ENCODE assay signal across 18 cellular contexts in the genomic region with DNA sequence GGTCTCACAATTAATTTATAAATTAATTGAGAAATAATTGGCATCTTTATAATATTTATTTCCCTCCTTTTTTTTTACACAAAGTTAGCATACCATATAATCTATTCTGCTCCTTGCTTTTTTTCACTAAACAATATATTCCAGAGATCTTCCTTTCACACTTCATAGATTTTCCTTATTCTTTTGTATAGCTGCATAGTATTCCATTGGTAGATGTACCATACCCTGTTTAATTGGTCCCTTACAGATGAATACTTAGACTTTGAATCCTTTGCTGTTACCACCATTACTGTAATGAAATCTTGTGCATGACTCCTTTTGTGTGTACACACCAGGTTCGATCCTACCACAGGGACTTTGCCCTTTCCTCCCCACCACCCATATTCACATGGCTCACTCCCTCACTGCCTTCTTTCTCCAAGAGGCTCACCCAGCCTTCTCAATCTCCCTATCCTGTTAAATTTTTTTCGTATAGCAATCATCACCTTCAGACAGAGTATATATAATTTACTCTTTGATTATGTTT.
"Had no signal": no experiment of that assay in that cellular context is flagged by ENCODE, and none has a peak within 500 bp of the region (broad histone marks: within the 10 kb centered on the region; RNA-seq: fewer than 3 reads in every experiment).

No MANE protein-coding gene starts in this region.

- H3K27ac ChIP-seq: esophagus squamous epithelium, lower lobe of right lung, neutrophil, pancreas, sigmoid colon, stomach, thyroid gland, upper lobe of left lung had no signal

- H3K36me3 ChIP-seq: esophagus squamous epithelium, lower lobe of right lung, neutrophil, pancreas, sigmoid colon, stomach, thyroid gland, upper lobe of left lung had no signal

- H3K27me3 Mint-ChIP-seq: effector memory CD8-positive, alpha-beta T cell had no signal

- H3K27ac Mint-ChIP-seq: effector memory CD8-positive, alpha-beta T cell; natural killer cell; stimulated activated effector memory CD8-positive, alpha-beta T cell treated with anti-CD3 and anti-CD28 coated beads, Interleukin-12 subunit alpha, Interleukin-12 subunit beta, amount 100 ng/mL, for 72 hours had no signal

- H3K4me1 ChIP-seq: lower lobe of right lung, pancreas, sigmoid colon, upper lobe of left lung had no signal

- H3K4me3 Mint-ChIP-seq: effector memory CD8-positive, alpha-beta T cell; natural killer cell; stimulated activated effector memory CD8-positive, alpha-beta T cell treated with anti-CD3 and anti-CD28 coated beads, Interleukin-12 subunit alpha, Interleukin-12 subunit beta, amount 100 ng/mL, for 72 hours had no signal

- H3K27me3 ChIP-seq: esophagus squamous epithelium, neutrophil, pancreas, sigmoid colon, stomach, thyroid gland, upper lobe of left lung had no signal

- H3K36me3 Mint-ChIP-seq: natural killer cell; stimulated activated effector memory CD8-positive, alpha-beta T cell treated with anti-CD3 and anti-CD28 coated beads, Interleukin-12 subunit alpha, Interleukin-12 subunit beta, amount 100 ng/mL, for 72 hours had no signal

- H3K4me1 Mint-ChIP-seq: natural killer cell; stimulated activated effector memory CD8-positive, alpha-beta T cell treated with anti-CD3 and anti-CD28 coated beads, Interleukin-12 subunit alpha, Interleukin-12 subunit beta, amount 100 ng/mL, for 72 hours had no signal

- H3K9me3 ChIP-seq: esophagus squamous epithelium, lower lobe of right lung, neutrophil, pancreas, sigmoid colon, stomach, thyroid gland, upper lobe of left lung had no signal

- H3K9me3 Mint-ChIP-seq: effector memory CD8-positive, alpha-beta T cell; natural killer cell; stimulated activated effector memory CD8-positive, alpha-beta T cell treated with anti-CD3 and anti-CD28 coated beads, Interleukin-12 subunit alpha, Interleukin-12 subunit beta, amount 100 ng/mL, for 72 hours had no signal

- ATAC-seq: effector memory CD8-positive, alpha-beta T cell; left ventricle myocardium superior; lower lobe of right lung; natural killer cell; pancreas; stimulated activated effector memory CD8-positive, alpha-beta T cell treated with anti-CD3 and anti-CD28 coated beads, Interleukin-12 subunit alpha, Interleukin-12 subunit beta, amount 100 ng/mL, for 72 hours had no signal

- DNase-seq: cortex of kidney; effector memory CD8-positive, alpha-beta T cell; erythroblast; esophagus squamous epithelium; foreskin melanocyte; left ventricle myocardium superior; lower lobe of right lung; natural killer cell; pancreas; sigmoid colon; stimulated activated CD4-positive, alpha-beta T cell treated with anti-CD3 and anti-CD28 coated beads, Interleukin-2, amount 100 ng/mL, for 24 hours; stimulated activated CD4-positive, alpha-beta T cell treated with anti-CD3 and anti-CD28 coated beads, Interleukin-4, amount 100 ng/mL, for 24 hours; stimulated activated naive CD4-positive, alpha-beta T cell treated with Interleukin-2 at 50 U/mL for 16 hours; stomach; thyroid gland; upper lobe of left lung had no signal

- H3K4me3 ChIP-seq: esophagus squamous epithelium, lower lobe of right lung, pancreas, sigmoid colon, stomach, thyroid gland, upper lobe of left lung had no signal
